ENCODE assay signal across 14 cellular contexts in the genomic region with DNA sequence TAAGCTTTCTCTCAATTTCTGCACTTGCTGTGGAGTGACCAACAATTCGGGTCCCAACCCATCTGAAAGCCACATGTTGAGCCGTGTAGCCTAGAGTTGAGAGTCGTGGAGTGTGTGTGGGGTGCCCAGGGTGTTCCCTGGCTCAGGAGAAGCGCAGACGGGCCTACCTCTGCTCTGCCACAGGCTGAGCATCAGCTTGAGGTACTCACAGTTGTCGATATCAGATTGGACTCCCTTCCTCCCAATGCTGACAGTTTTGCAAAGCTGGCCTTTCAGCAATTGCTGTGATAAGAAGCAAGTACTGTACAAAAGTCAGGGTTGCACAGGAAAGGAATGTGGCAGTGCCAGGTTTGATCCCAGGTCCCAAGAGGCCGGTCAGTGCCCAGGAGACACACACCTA.
DNase-seq lines count a peak whose midpoint lies in the region; ATAC-seq and TF ChIP-seq lines count a peak whose summit lies in the region.
"Had no signal": no experiment of that assay in that cellular context is flagged by ENCODE, and none has a peak within 500 bp of the region (broad histone marks: within the 10 kb centered on the region; RNA-seq: fewer than 3 reads in every experiment).

No MANE protein-coding gene starts in this region.

- TF ChIP-seq POLR2A in right lobe of liver (IDR thresholded peaks at IDR 0.05) = no peak

- H3K36me3 ChIP-seq in H7 (replicated peaks; ENCODE audit: control insufficient read depth, insufficient read depth, low read length) (no peaks in the 10 kb centered on the region), right lobe of liver (no peaks in the 10 kb centered on the region), upper lobe of right lung (no peaks in the 10 kb centered on the region)

- H3K4me1 ChIP-seq in right lobe of liver = peaks cover 0 to 10% (median under 1%) of the 10 kb centered on the region in 4 donors
- no peaks in the 10 kb centered on the region for H3K4me1 ChIP-seq in upper lobe of right lung

- WGBS in right lobe of liver (ENCODE audit: insufficient coverage, low coverage, low lambda C conversion rate, missing lambda C conversion rate) = 34% methylated on average over 7 of the region's 7 CpGs

- H3K4me3 ChIP-seq in H7 (ENCODE audit: insufficient read depth, low read depth, low read length) (no peak overlapping the region), coronary artery (no peak overlapping the region), right lobe of liver (no peak overlapping the region), upper lobe of right lung (no peak overlapping the region)

- DNase-seq in H7 (peak; percentile 24), coronary artery (ENCODE audit: low spot score) (peak; percentile 21), right lobe of liver (peak in 1 of 3 donors; percentile 78), upper lobe of right lung (peak; percentile 8), NCI-H1105 (lab: John Stamatoyannopoulos, UW) (no peak), SIG-M5 treated with dmso at 0.1 percent for 504 hours (lab: John Stamatoyannopoulos, UW; ENCODE audit: unreplicated experiment) (no peak)
- DNase-seq: COR-L47, DMS53, GF-D8, HCEC 1CT, HFFc6 had no signal

- H3K27ac ChIP-seq in coronary artery (no peak overlapping the region), right lobe of liver (peak overlapping the region in 2 of 3 donors; percentile 29 to 69), upper lobe of right lung (no peak overlapping the region)
- H3K27ac ChIP-seq: HL-60 had no signal

- H3K9me3 ChIP-seq in right lobe of liver (no peaks in the 10 kb centered on the region), upper lobe of right lung (no peaks in the 10 kb centered on the region)

- intact Hi-C loops in right lobe of liver (cut with DNase I) = no loop called here
- intact Hi-C loops in upper lobe of right lung (cut with DNase I) = no loop called here

- no peak for TF ChIP-seq CTCF in coronary artery (IDR thresholded peaks at IDR 0.05)
- TF ChIP-seq CTCF in right lobe of liver (IDR thresholded peaks at IDR 0.05) = no peak
- no peak for TF ChIP-seq CTCF in upper lobe of right lung (IDR thresholded peaks at IDR 0.05)

- ATAC-seq in right lobe of liver = peak; percentile 77 to 89 (median 84)
- no peak for ATAC-seq in upper lobe of right lung
- no peak for ATAC-seq in HG02852 (IDR thresholded peaks at IDR 0.05; ENCODE audit: unreplicated experiment)
- ATAC-seq: CD8-positive, alpha-beta T cell had no signal

- H3K27me3 ChIP-seq in H7 (ENCODE audit: control insufficient read depth, insufficient read depth, low read length) (no peaks in the 10 kb centered on the region), right lobe of liver (no peaks in the 10 kb centered on the region), upper lobe of right lung (no peaks in the 10 kb centered on the region)

Comparison
In these comparisons a context has a peak if more than half of its experiments do, and no peak if none do; other contexts are left out.
1. DNase-seq: peak in H7 (single experiment), coronary artery (single experiment) and upper lobe of right lung (single experiment); none in NCI-H1105 (single experiment) and SIG-M5 treated with dmso at 0.1 percent for 504 hours (single experiment).
2. H3K27ac ChIP-seq: peak in right lobe of liver (2 of 3); none in coronary artery (0 of 2) and upper lobe of right lung (single experiment).
3. ATAC-seq: peak in right lobe of liver (4 of 4); none in upper lobe of right lung (single experiment) and HG02852 (single experiment).